Comparison of ENCODE assay signal across 9 cellular contexts in genomic region chr17:80827646-80828643, GRCh38.
DNase-seq lines count a peak whose midpoint lies in the region; ATAC-seq lines count a peak whose summit lies in the region.
"Had no signal": no experiment of that assay in that cellular context is flagged by ENCODE, and none has a peak within 500 bp of the region (broad histone marks: within the 10 kb centered on the region; RNA-seq: fewer than 3 reads in every experiment).

No MANE protein-coding gene starts in this region.

- no peak for DNase-seq in activated CD4-positive, alpha-beta T cell treated with anti-CD3 and anti-CD28 coated beads for 36 hours
- DNase-seq in activated CD4-positive, alpha-beta T cell treated with anti-CD3 and anti-CD28 coated beads, Interleukin-2, amount 50 U/mL, for 4 hours = no peak
- DNase-seq in NCI-H345 (lab: John Stamatoyannopoulos, UW) = peak; percentile 95
- DNase-seq in epithelial cell of prostate (ENCODE audit: low read depth, low spot score) = no peak
- DNase-seq: stimulated activated naive CD8-positive, alpha-beta T cell treated with anti-CD3 and anti-CD28 coated beads, Interleukin-15, amount 100 ng/mL, for 72 hours had no signal

- H3K4me2 ChIP-seq in skeletal muscle satellite cell (ENCODE audit: low read length) = peak overlapping the region; percentile 63

- peaks cover 13% of the 10 kb centered on the region for H3K36me3 ChIP-seq in skeletal muscle satellite cell (ENCODE audit: insufficient read depth, low read length)

- peak overlapping the region; percentile 40 for H3K27ac ChIP-seq in epithelial cell of prostate

- H3K9me3 Mint-ChIP-seq in activated CD4-positive, alpha-beta T cell treated with anti-CD3 and anti-CD28 coated beads for 36 hours (ENCODE audit: low read depth) = no peaks in the 10 kb centered on the region
- H3K9me3 Mint-ChIP-seq: stimulated activated naive CD8-positive, alpha-beta T cell treated with anti-CD3 and anti-CD28 coated beads, Interleukin-15, amount 100 ng/mL, for 72 hours had no signal

- peaks cover 26% of the 10 kb centered on the region for H3K36me3 Mint-ChIP-seq in activated CD4-positive, alpha-beta T cell treated with anti-CD3 and anti-CD28 coated beads for 36 hours (ENCODE audit: low read depth)

- peaks cover 40% of the 10 kb centered on the region for H3K4me1 Mint-ChIP-seq in activated CD4-positive, alpha-beta T cell treated with anti-CD3 and anti-CD28 coated beads for 36 hours

- POLR2A ChIA-PET in activated CD4-positive, alpha-beta T cell treated with anti-CD3 and anti-CD28 coated beads for 36 hours (lab: Charles Lee) = no interaction called here

- no peak overlapping the region for H3K4me3 ChIP-seq in skeletal muscle satellite cell (ENCODE audit: low read length)

- no peaks in the 10 kb centered on the region for H3K27me3 ChIP-seq in skeletal muscle satellite cell (ENCODE audit: control insufficient read depth, insufficient read depth, low read length)

- H3K9me3 ChIP-seq in skeletal muscle satellite cell (replicated peaks; ENCODE audit: low read length) = no peaks in the 10 kb centered on the region

- H3K9ac ChIP-seq in skeletal muscle satellite cell (ENCODE audit: low read depth, low read length) = peak overlapping the region; percentile 55

- intact Hi-C loops in activated CD4-positive, alpha-beta T cell treated with anti-CD3 and anti-CD28 coated beads for 36 hours (cut with DNase I, micrococcal nuclease) = no loop called here

- ATAC-seq in activated CD4-positive, alpha-beta T cell treated with anti-CD3 and anti-CD28 coated beads for 36 hours = no peak
- ATAC-seq in HG02763 (IDR thresholded peaks at IDR 0.05; ENCODE audit: unreplicated experiment) = no peak
- ATAC-seq in GM21576 (IDR thresholded peaks at IDR 0.05; ENCODE audit: unreplicated experiment) = no peak
- no peak for ATAC-seq in HG03469 (IDR thresholded peaks at IDR 0.05; ENCODE audit: unreplicated experiment)

- H3K4me3 Mint-ChIP-seq in activated CD4-positive, alpha-beta T cell treated with anti-CD3 and anti-CD28 coated beads for 36 hours = no peak overlapping the region

- no peaks in the 10 kb centered on the region for H3K27me3 Mint-ChIP-seq in activated CD4-positive, alpha-beta T cell treated with anti-CD3 and anti-CD28 coated beads for 36 hours
- H3K27me3 Mint-ChIP-seq: stimulated activated naive CD8-positive, alpha-beta T cell treated with anti-CD3 and anti-CD28 coated beads, Interleukin-15, amount 100 ng/mL, for 72 hours had no signal

- H3K4me1 ChIP-seq in skeletal muscle satellite cell (ENCODE audit: control insufficient read depth, insufficient read depth, low read length) = peaks cover 27% of the 10 kb centered on the region

- CTCF ChIA-PET in activated CD4-positive, alpha-beta T cell treated with anti-CD3 and anti-CD28 coated beads for 36 hours (lab: Charles Lee) = interaction anchor here (1.0 to 1.2 kb wide), 2 partner anchors 45 to 102 kb away, joined by 3 to 4 read pairs; no protein-coding TSS in a partner anchor

- peak overlapping the region; percentile 65 for H3K27ac Mint-ChIP-seq in activated CD4-positive, alpha-beta T cell treated with anti-CD3 and anti-CD28 coated beads for 36 hours
